Comparison of ENCODE assay signal across 9 cellular contexts in the genomic region with DNA sequence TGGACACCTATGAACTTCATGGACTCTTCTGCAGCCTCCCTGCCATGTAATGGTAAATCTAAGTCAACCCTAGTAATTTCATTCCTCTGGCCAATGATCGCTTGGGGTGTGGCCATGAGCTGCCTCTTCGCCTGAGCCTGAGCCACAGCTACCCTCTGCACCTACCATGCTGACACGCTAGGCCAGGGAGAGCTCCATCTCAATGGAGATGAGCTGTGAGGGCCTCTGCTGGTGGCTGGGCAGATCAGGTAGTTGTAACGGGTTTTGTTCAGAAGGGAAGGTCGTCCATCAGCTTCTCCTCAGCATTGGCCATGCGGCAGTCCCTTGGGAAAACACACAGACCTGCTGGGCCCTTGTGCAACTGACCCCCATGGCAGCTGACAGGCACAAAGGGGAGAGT. TPM values are rescaled to one million over a fixed set of nuclear protein-coding genes. Genes with fewer than 3 reads are reported as not detected.
DNase-seq lines count a peak whose midpoint lies in the region; ATAC-seq and TF ChIP-seq lines count a peak whose summit lies in the region.
"Had no signal": no experiment of that assay in that cellular context is flagged by ENCODE, and none has a peak within 500 bp of the region (broad histone marks: within the 10 kb centered on the region; RNA-seq: fewer than 3 reads in every experiment).

No MANE protein-coding gene starts in this region.

- 53% methylated on average over 6 of the region's 6 CpGs; no CpG with 5 or more reads in 1 of the 2 donors for WGBS in transverse colon (ENCODE audit: low coverage in 1 of 2), 2 donors
- WGBS in heart right ventricle, 2 donors: 66 to 67% methylated on average over 6 of the region's 6 CpGs

- H3K27ac ChIP-seq in transverse colon: no peak overlapping the region
- no peak overlapping the region for H3K27ac ChIP-seq in heart right ventricle
- H3K27ac ChIP-seq: skin epidermis had no signal

- TF ChIP-seq POLR2A in transverse colon (IDR thresholded peaks at IDR 0.05): no peak

- no peaks in the 10 kb centered on the region for H3K9me3 Mint-ChIP-seq in activated naive CD4-positive, alpha-beta T cell treated with anti-CD3 and anti-CD28 coated beads, Interleukin-2, amount 50 U/mL, for 72 hours

- no peaks in the 10 kb centered on the region for H3K9me3 ChIP-seq in transverse colon
- no peaks in the 10 kb centered on the region for H3K9me3 ChIP-seq in heart right ventricle

- peaks cover 0 to 4% of the 10 kb centered on the region in 2 donors for H3K36me3 Mint-ChIP-seq in activated naive CD4-positive, alpha-beta T cell treated with anti-CD3 and anti-CD28 coated beads, Interleukin-2, amount 50 U/mL, for 72 hours

- H3K4me3 ChIP-seq in transverse colon: no peak overlapping the region
- no peak overlapping the region for H3K4me3 ChIP-seq in heart right ventricle
- H3K4me3 ChIP-seq: skin epidermis had no signal

- H3K36me3 ChIP-seq in transverse colon (peaks cover 0 to 6% (median 0%) of the 10 kb centered on the region in 4 donors), heart right ventricle (peaks cover 0 to 18% (median 11%) of the 10 kb centered on the region in 9 donors)

- peak in 1 of 5 experiments; percentile 15 for TF ChIP-seq CTCF in transverse colon (IDR thresholded peaks at IDR 0.05)
- no peak for TF ChIP-seq CTCF in heart right ventricle (IDR thresholded peaks at IDR 0.05)

- in situ Hi-C loops in transverse colon (cut with MboI; ENCODE audit: low pct_ligation_motif_present in 1 of 4, low pct_unique_long_range_greater_than_20kb in 1 of 4, low sequenced_read_pairs in 3 of 4): loop anchor here in 1 of 4 donors (25.0 kb wide), 1 partner anchor 358 kb away; no protein-coding TSS in a partner anchor

- H3K4me1 ChIP-seq in transverse colon: peaks cover 0 to 12% (median 9%) of the 10 kb centered on the region in 4 donors
- peaks cover 0 to 12% (median 6%) of the 10 kb centered on the region in 9 donors for H3K4me1 ChIP-seq in heart right ventricle

- intact Hi-C loops in transverse colon (cut with DNase I; ENCODE audit: low total_unique reads): no loop called here
- intact Hi-C loops in heart right ventricle (cut with DNase I): loop anchor here in 3 of 10 donors (5.0 to 10.0 kb wide), 3 partner anchors 210 to 358 kb away; no protein-coding TSS in a partner anchor
- intact Hi-C loops in left ventricle myocardium superior (cut with micrococcal nuclease): no loop called here

- no peak overlapping the region for H3K27ac Mint-ChIP-seq in activated naive CD4-positive, alpha-beta T cell treated with anti-CD3 and anti-CD28 coated beads, Interleukin-2, amount 50 U/mL, for 72 hours

- peak; percentile 64 to 77 for ATAC-seq in activated naive CD4-positive, alpha-beta T cell treated with anti-CD3 and anti-CD28 coated beads, Interleukin-2, amount 50 U/mL, for 72 hours
- ATAC-seq in heart right ventricle: no peak
- ATAC-seq in left ventricle myocardium superior: no peak
- no peak for ATAC-seq in GM18517 (IDR thresholded peaks at IDR 0.05; ENCODE audit: unreplicated experiment)

- H3K27me3 ChIP-seq in transverse colon (no peaks in the 10 kb centered on the region), heart right ventricle (no peaks in the 10 kb centered on the region)

- TF ChIP-seq EP300 in transverse colon (IDR thresholded peaks at IDR 0.05; ENCODE audit: low read depth): no peak

- DNase-seq in AML-193 (lab: John Stamatoyannopoulos, UW) (peak; percentile 28 to 41), GM19240 (ENCODE audit: insufficient read length, low spot score) (peak; percentile 19), HuH-7.5 (ENCODE audit: low spot score) (peak; percentile 62), transverse colon (peak; percentile 12), heart right ventricle (no peak), left ventricle myocardium superior (no peak)
- peak in 1 of 2 donors; percentile 17 for DNase-seq in activated naive CD4-positive, alpha-beta T cell treated with anti-CD3 and anti-CD28 coated beads, Interleukin-2, amount 50 U/mL, for 72 hours (ENCODE audit: low spot score in 2 of 2)

RNA-seq across cellular contexts. Expression of gene MPHOSPH10, which starts 24.4 kb away (rescaled TPM):
- total RNA-seq in activated naive CD4-positive, alpha-beta T cell treated with anti-CD3 and anti-CD28 coated beads, Interleukin-2, amount 50 U/mL, for 72 hours: 10 to 100 TPM; 37.1 to 42.7 TPM
- 10 to 100 TPM in 3 of 4 donors, 1 to 10 TPM in 1; 7.5 to 22.9 (median 12.8) TPM for total RNA-seq in transverse colon
- 10 to 100 TPM; 18.9 to 32.1 (median 22.9) TPM for total RNA-seq in heart right ventricle
- 10 to 100 TPM; 18.5 to 39.4 TPM for polyA plus RNA-seq in heart right ventricle
- total RNA-seq in left ventricle myocardium superior: 18.2 TPM

RNA-seq across cellular contexts. Expression of gene MCEE, which starts 24.8 kb away (rescaled TPM):
- total RNA-seq in activated naive CD4-positive, alpha-beta T cell treated with anti-CD3 and anti-CD28 coated beads, Interleukin-2, amount 50 U/mL, for 72 hours: 10 to 100 TPM; 16.7 to 18.0 TPM
- total RNA-seq in transverse colon (10 to 100 TPM in 3 of 4 donors, not detected in 1; 10.3 to 24.1 (median 18.6) TPM), heart right ventricle (10 to 100 TPM; 29.6 to 43.8 (median 35.3) TPM), left ventricle myocardium superior (41.6 TPM)
- 10 to 100 TPM; 30.6 to 41.6 TPM for polyA plus RNA-seq in heart right ventricle

Comparison
In these comparisons a context has a peak if more than half of its experiments do, and no peak if none do; other contexts are left out.
1. DNase-seq: peak in AML-193 (2 of 2), GM19240 (single experiment), HuH-7.5 (single experiment) and transverse colon (single experiment); none in heart right ventricle (0 of 2) and left ventricle myocardium superior (single experiment).
2. ATAC-seq: peak in activated naive CD4-positive, alpha-beta T cell treated with anti-CD3 and anti-CD28 coated beads, Interleukin-2, amount 50 U/mL, for 72 hours (2 of 2); none in heart right ventricle (0 of 8), left ventricle myocardium superior (single experiment) and GM18517 (single experiment).